ENCODE assay signal across 27 cellular contexts in the genomic region with DNA sequence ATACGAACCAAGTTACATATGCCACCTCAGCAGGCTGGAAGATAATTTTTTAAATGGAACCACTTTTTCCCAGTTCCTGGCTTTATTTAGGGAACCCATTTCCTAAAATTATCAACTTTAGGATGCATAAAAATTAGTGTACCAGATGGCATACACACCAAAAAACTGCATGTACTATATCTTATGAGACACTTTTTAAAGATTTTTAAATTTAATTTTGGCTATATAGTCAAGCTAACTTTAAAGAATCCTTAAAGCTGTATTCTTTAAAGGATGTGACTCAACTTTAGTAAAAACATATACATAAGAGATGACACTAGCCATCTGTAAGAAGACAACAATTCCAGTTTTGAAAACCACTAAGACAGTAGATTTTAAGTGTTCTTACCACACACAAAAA.
"Had no signal": no experiment of that assay in that cellular context is flagged by ENCODE, and none has a peak within 500 bp of the region (broad histone marks: within the 10 kb centered on the region; RNA-seq: fewer than 3 reads in every experiment).

No MANE protein-coding gene starts in this region.

- H3K4me3 ChIP-seq: stomach, suprapubic skin, testis, thoracic aorta, thyroid gland, tibial artery, tibial nerve, transverse colon, upper lobe of left lung, upper lobe of right lung, uterus had no signal

- FAIRE-seq: urothelium cell line had no signal

- H3K4me1 ChIP-seq: stomach, suprapubic skin, testis, thyroid gland, tibial artery, tibial nerve, transverse colon, upper lobe of left lung, upper lobe of right lung, uterus had no signal

- H3K36me3 ChIP-seq: stomach, suprapubic skin, thoracic aorta, thyroid gland, tibial artery, tibial nerve, transverse colon, upper lobe of left lung, upper lobe of right lung, uterus had no signal

- DNase-seq: stimulated activated CD4-positive, alpha-beta T cell treated with anti-CD3 and anti-CD28 coated beads, Interleukin-2, amount 100 ng/mL, for 24 hours; stimulated activated CD4-positive, alpha-beta T cell treated with anti-CD3 and anti-CD28 coated beads, Interleukin-2, amount 100 ng/mL, for 48 hours; stimulated activated CD4-positive, alpha-beta T cell treated with anti-CD3 and anti-CD28 coated beads, Interleukin-4, amount 100 ng/mL, for 1 hour; stimulated activated CD4-positive, alpha-beta T cell treated with anti-CD3 and anti-CD28 coated beads, Interleukin-4, amount 100 ng/mL, for 24 hours; stimulated activated CD4-positive, alpha-beta T cell treated with anti-CD3 and anti-CD28 coated beads, Interleukin-4, amount 100 ng/mL, for 4 hours; stimulated activated CD8-positive, alpha-beta memory T cell treated with anti-CD3 and anti-CD28 coated beads, Interleukin-4, amount 100 ng/mL, for 48 hours; stimulated activated naive B cell treated with anti-CD40 and anti-IgM and Interleukin-4, amounts not matched to agents 10 μg/mL and 1 μg/mL and 100 μg/mL, for 72 hours; stimulated activated naive CD4-positive, alpha-beta T cell; stimulated activated naive CD4-positive, alpha-beta T cell treated with Interleukin-2 at 50 U/mL for 16 hours; stimulated activated naive CD8-positive, alpha-beta T cell treated with anti-CD3 and anti-CD28 coated beads, Interleukin-15, amount 100 ng/mL, for 72 hours; stimulated activated naive CD8-positive, alpha-beta T cell treated with anti-CD3 and anti-CD28 coated beads, Interleukin-15, Interleukin-2, amounts not matched to agents 100 U/mL and 50 U/mL, for 24 hours; stomach; substantia nigra; testis; thyroid gland; tibial artery; transverse colon; trophoblast cell; upper lobe of left lung; upper lobe of right lung; uterus had no signal

- H3K27ac ChIP-seq: stomach, suprapubic skin, testis, thoracic aorta, thyroid gland, tibial artery, tibial nerve, transverse colon, upper lobe of left lung, upper lobe of right lung, uterus had no signal

- H3K27me3 ChIP-seq: stomach, suprapubic skin, testis, thyroid gland, tibial artery, tibial nerve, transverse colon, upper lobe of left lung, upper lobe of right lung, uterus had no signal

- ATAC-seq: stimulated activated effector memory CD8-positive, alpha-beta T cell treated with anti-CD3 and anti-CD28 coated beads, Interleukin-12 subunit alpha, Interleukin-12 subunit beta, amount 100 ng/mL, for 72 hours; stimulated activated memory B cell treated with anti-CD40 and anti-IgM and Interleukin-4, amounts not matched to agents 10 μg/mL and 1 μg/mL and 100 μg/mL, for 72 hours; stimulated activated naive B cell treated with anti-CD40 and anti-IgM and Interleukin-4, amounts not matched to agents 10 μg/mL and 1 μg/mL and 100 μg/mL, for 72 hours; stimulated activated naive CD8-positive, alpha-beta T cell treated with anti-CD3 and anti-CD28 coated beads, Interleukin-15, amount 100 ng/mL, for 72 hours; stimulated activated naive CD8-positive, alpha-beta T cell treated with anti-CD3 and anti-CD28 coated beads, Interleukin-15, Interleukin-2, amounts not matched to agents 100 U/mL and 50 U/mL, for 24 hours; upper lobe of right lung had no signal

- H3K9me3 ChIP-seq: stomach, suprapubic skin, testis, thoracic aorta, thyroid gland, tibial artery, tibial nerve, transverse colon, upper lobe of left lung, upper lobe of right lung, uterus had no signal
